1 cellular context compared by ENCODE assay signal in the genomic region with DNA sequence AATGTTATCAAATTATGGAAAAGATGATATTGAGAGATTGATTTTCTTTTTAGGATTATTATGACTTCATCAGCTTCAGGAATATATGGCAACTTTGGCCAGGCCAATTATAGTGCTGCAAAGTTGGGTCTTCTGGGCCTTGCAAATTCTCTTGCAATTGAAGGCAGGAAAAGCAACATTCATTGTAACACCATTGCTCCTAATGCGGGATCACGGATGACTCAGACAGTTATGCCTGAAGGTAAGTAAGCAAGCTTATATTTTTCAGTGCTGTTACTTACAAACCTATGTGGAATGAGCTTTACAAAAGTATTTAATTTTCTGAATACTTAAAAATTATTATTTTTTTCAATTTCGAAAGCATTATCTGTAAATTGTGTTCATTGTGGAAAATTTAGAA.
TF ChIP-seq lines count a peak whose summit lies in the region.

No MANE protein-coding gene starts in this region.

TF ChIP-seq in IMR-90, 13 proteins besides CTCF, POLR2A, EP300 and RAD21 (continued from another document):
- TF ChIP-seq, protein P1, sequence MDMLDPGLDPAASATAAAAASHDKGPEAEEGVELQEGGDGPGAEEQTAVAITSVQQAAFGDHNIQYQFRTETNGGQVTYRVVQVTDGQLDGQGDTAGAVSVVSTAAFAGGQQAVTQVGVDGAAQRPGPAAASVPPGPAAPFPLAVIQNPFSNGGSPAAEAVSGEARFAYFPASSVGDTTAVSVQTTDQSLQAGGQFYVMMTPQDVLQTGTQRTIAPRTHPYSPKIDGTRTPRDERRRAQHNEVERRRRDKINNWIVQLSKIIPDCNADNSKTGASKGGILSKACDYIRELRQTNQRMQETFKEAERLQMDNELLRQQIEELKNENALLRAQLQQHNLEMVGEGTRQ (IDR thresholded peaks at IDR 0.05; ENCODE audit: low read depth, low read length) = no peak
- no peak for TF ChIP-seq MXI1 (IDR thresholded peaks at IDR 0.05; ENCODE audit: borderline replicate concordance, low read depth, low read length)
TF ChIP-seq in IMR-90: peak in this region for 0.
